Comparison of ENCODE assay signal across 24 cellular contexts in the genomic region with DNA sequence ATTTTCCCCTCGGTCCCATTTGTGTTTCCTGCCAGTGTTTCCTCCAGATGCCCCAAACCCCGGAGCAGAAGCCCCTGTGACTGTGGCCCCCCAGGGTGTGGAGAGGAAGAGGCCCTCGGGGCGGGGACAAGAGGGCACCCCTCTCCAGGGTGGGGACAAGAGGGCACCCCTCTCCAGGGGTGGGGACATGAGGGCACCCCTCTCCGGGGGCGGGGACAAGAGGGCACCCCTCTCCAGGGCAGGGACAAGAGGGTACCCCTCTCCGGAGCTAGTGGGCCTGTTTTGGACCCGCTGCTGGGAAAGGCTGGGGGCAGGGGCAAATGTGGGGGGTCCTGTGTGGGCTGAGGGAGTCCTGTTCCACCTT. TPM values are rescaled to one million over a fixed set of nuclear protein-coding genes. Genes with fewer than 3 reads are reported as not detected.
"Had no signal": no experiment of that assay in that cellular context is flagged by ENCODE, and none has a peak within 500 bp of the region (broad histone marks: within the 10 kb centered on the region; RNA-seq: fewer than 3 reads in every experiment).

No MANE protein-coding gene starts in this region.

- H3K36me3 ChIP-seq: colonic mucosa, right lobe of liver, thyroid gland had no signal

- H3K36me3 Mint-ChIP-seq: activated CD4-positive, alpha-beta memory T cell treated with anti-CD3 and anti-CD28 coated beads for 36 hours; activated naive CD8-positive, alpha-beta T cell treated with anti-CD3 and anti-CD28 coated beads for 36 hours; stimulated activated effector memory CD8-positive, alpha-beta T cell treated with anti-CD3 and anti-CD28 coated beads, Interleukin-12 subunit alpha, Interleukin-12 subunit beta, amount 100 ng/mL, for 72 hours had no signal

- H3K4me3 ChIP-seq: colonic mucosa, hepatocyte, right lobe of liver, smooth muscle cell, thyroid gland had no signal

- H3K4me1 Mint-ChIP-seq: activated naive CD8-positive, alpha-beta T cell treated with anti-CD3 and anti-CD28 coated beads for 36 hours; nephron had no signal

- H2AFZ ChIP-seq: hepatocyte had no signal

- H3K79me2 ChIP-seq: hepatocyte had no signal

- H3K4me1 ChIP-seq: colonic mucosa, right lobe of liver, thyroid gland had no signal

- DNase-seq: activated CD4-positive, alpha-beta memory T cell treated with anti-CD3 and anti-CD28 coated beads for 36 hours; activated CD4-positive, alpha-beta T cell treated with anti-CD3 and anti-CD28 coated beads for 36 hours; activated naive CD4-positive, alpha-beta T cell; activated naive CD8-positive, alpha-beta T cell treated with anti-CD3 and anti-CD28 coated beads for 36 hours; amniotic stem cell; central memory CD4-positive, alpha-beta T cell; colonic mucosa; endodermal cell; foreskin fibroblast; mammary epithelial cell; stimulated activated CD4-positive, alpha-beta T cell treated with anti-CD3 and anti-CD28 coated beads, Interleukin-4, amount 100 ng/mL, for 24 hours; thyroid gland had no signal

- H3K9me3 Mint-ChIP-seq: activated CD4-positive, alpha-beta memory T cell treated with anti-CD3 and anti-CD28 coated beads for 36 hours; activated naive CD8-positive, alpha-beta T cell treated with anti-CD3 and anti-CD28 coated beads for 36 hours; nephron; stimulated activated effector memory CD8-positive, alpha-beta T cell treated with anti-CD3 and anti-CD28 coated beads, Interleukin-12 subunit alpha, Interleukin-12 subunit beta, amount 100 ng/mL, for 72 hours; T-helper 2 cell treated with Interferon-gamma antibody and Interleukin-4, amounts not matched to agents 5 μg/mL and 100 μg/mL, for 36 hours had no signal

- H3K9me3 ChIP-seq: colonic mucosa, right lobe of liver, thyroid gland had no signal

- H3K27me3 ChIP-seq: colonic mucosa, right lobe of liver, thyroid gland had no signal

- H3K27ac Mint-ChIP-seq: activated CD4-positive, alpha-beta memory T cell treated with anti-CD3 and anti-CD28 coated beads for 36 hours; activated CD4-positive, alpha-beta T cell treated with anti-CD3 and anti-CD28 coated beads for 36 hours; activated naive CD8-positive, alpha-beta T cell treated with anti-CD3 and anti-CD28 coated beads for 36 hours; endodermal cell; nephron; stimulated activated effector memory CD8-positive, alpha-beta T cell treated with anti-CD3 and anti-CD28 coated beads, Interleukin-12 subunit alpha, Interleukin-12 subunit beta, amount 100 ng/mL, for 72 hours; T-helper 2 cell treated with Interferon-gamma antibody and Interleukin-4, amounts not matched to agents 5 μg/mL and 100 μg/mL, for 36 hours had no signal

- H3K4me2 ChIP-seq: hepatocyte, smooth muscle cell had no signal

- H3K4me3 Mint-ChIP-seq: activated CD4-positive, alpha-beta memory T cell treated with anti-CD3 and anti-CD28 coated beads for 36 hours; activated CD4-positive, alpha-beta T cell treated with anti-CD3 and anti-CD28 coated beads for 36 hours; activated naive CD8-positive, alpha-beta T cell treated with anti-CD3 and anti-CD28 coated beads for 36 hours; endodermal cell; nephron; stimulated activated effector memory CD8-positive, alpha-beta T cell treated with anti-CD3 and anti-CD28 coated beads, Interleukin-12 subunit alpha, Interleukin-12 subunit beta, amount 100 ng/mL, for 72 hours; T-helper 2 cell treated with Interferon-gamma antibody and Interleukin-4, amounts not matched to agents 5 μg/mL and 100 μg/mL, for 36 hours had no signal

- H3K27ac ChIP-seq: colonic mucosa, epithelial cell of prostate, hepatocyte, right lobe of liver, thyroid gland had no signal

RNA-seq across cellular contexts. Expression of gene MYT1, which starts 13.2 kb away (rescaled TPM):
- total RNA-seq: activated CD4-positive, alpha-beta memory T cell treated with anti-CD3 and anti-CD28 coated beads for 36 hours; glomerular endothelial cell; left lobe of liver; mammary epithelial cell; osteocyte; pulmonary artery endothelial cell had no signal
- polyA plus RNA-seq: keratinocyte, smooth muscle cell had no signal
